15 cellular contexts compared by ENCODE assay signal in genomic region chr10:59098811-59099452, GRCh38.
A peak's percentile ranks its signal among the peaks of the same experiment; 100 is the strongest.
DNase-seq lines count a peak whose midpoint lies in the region; TF ChIP-seq lines count a peak whose summit lies in the region.
"Had no signal": no experiment of that assay in that cellular context is flagged by ENCODE, and none has a peak within 500 bp of the region (broad histone marks: within the 10 kb centered on the region; RNA-seq: fewer than 3 reads in every experiment).

No MANE protein-coding gene starts in this region.

- no peaks in the 10 kb centered on the region for H3K36me3 ChIP-seq in esophagus squamous epithelium
- H3K36me3 ChIP-seq in sigmoid colon = no peaks in the 10 kb centered on the region

- H3K4me3 ChIP-seq in esophagus squamous epithelium = no peak overlapping the region
- no peak overlapping the region for H3K4me3 ChIP-seq in sigmoid colon

- DNase-seq in DMS 273 treated with DMSO at 0.1 percent for 48 hours (lab: John Stamatoyannopoulos, UW) (peak; percentile 53), NCI-H82 treated with DMSO at 0.1 percent for 48 hours (lab: John Stamatoyannopoulos, UW; ENCODE audit: unreplicated experiment) (peak; percentile 6), esophagus squamous epithelium (lab: John Stamatoyannopoulos, UW) (no peak), sigmoid colon (no peak), NCI-H2171 treated with DMSO at 0.1 percent for 48 hours (lab: John Stamatoyannopoulos, UW) (no peak), SW 1271 (lab: John Stamatoyannopoulos, UW) (no peak), amygdala (lab: John Stamatoyannopoulos, UW) (no peak)
- no peak for DNase-seq in activated CD4-positive, alpha-beta T cell treated with anti-CD3 and anti-CD28 coated beads for 4 hours
- DNase-seq: activated CD4-positive, alpha-beta T cell treated with anti-CD3 and anti-CD28 coated beads, Interleukin-2, amount 10 ng/mL, durations not matched to agents 24 days and 14 days; CD8-positive, alpha-beta T cell; KBM-7; NCI-H2029; stimulated activated naive CD8-positive, alpha-beta T cell treated with anti-CD3 and anti-CD28 coated beads, Interleukin-15, amount 100 ng/mL, for 72 hours; T-helper 17 cell had no signal

- H3K9me3 ChIP-seq in esophagus squamous epithelium (no peaks in the 10 kb centered on the region), sigmoid colon (no peaks in the 10 kb centered on the region)

- TF ChIP-seq EP300 in sigmoid colon (IDR thresholded peaks at IDR 0.05) = no peak

- 29 to 30% methylated on average over 4 of the region's 4 CpGs for WGBS in esophagus squamous epithelium, 2 donors
- WGBS in sigmoid colon, 2 donors = 56 to 57% methylated on average over 4 of the region's 4 CpGs

- intact Hi-C loops in esophagus squamous epithelium (cut with DNase I) = no loop called here
- intact Hi-C loops in sigmoid colon (cut with DNase I) = no loop called here

- TF ChIP-seq CTCF in esophagus squamous epithelium (IDR thresholded peaks at IDR 0.05) = no peak
- TF ChIP-seq CTCF in sigmoid colon (IDR thresholded peaks at IDR 0.05) = no peak

- H3K27ac ChIP-seq in esophagus squamous epithelium (peak overlapping the region in 3 of 4 donors; percentile 42 to 58 (median 43)), sigmoid colon (peak overlapping the region in 3 of 4 donors; percentile 5 to 50 (median 42))
- H3K27ac ChIP-seq: epithelial cell of prostate had no signal

- H3K27me3 ChIP-seq in esophagus squamous epithelium (no peaks in the 10 kb centered on the region), sigmoid colon (no peaks in the 10 kb centered on the region)

- H3K4me1 ChIP-seq in esophagus squamous epithelium (peaks cover 0 to 10% (median 0%) of the 10 kb centered on the region in 3 donors), sigmoid colon (peaks cover 0 to 15% (median 12%) of the 10 kb centered on the region in 4 donors)

- no peak for TF ChIP-seq POLR2A in esophagus squamous epithelium (IDR thresholded peaks at IDR 0.05)
- TF ChIP-seq POLR2A in sigmoid colon (IDR thresholded peaks at IDR 0.05) = no peak

Comparison
In these comparisons a context has a peak if more than half of its experiments do, and no peak if none do; other contexts are left out.
1. DNase-seq: peak in DMS 273 treated with DMSO at 0.1 percent for 48 hours (single experiment) and NCI-H82 treated with DMSO at 0.1 percent for 48 hours (single experiment); none in esophagus squamous epithelium (single experiment), sigmoid colon (single experiment), activated CD4-positive, alpha-beta T cell treated with anti-CD3 and anti-CD28 coated beads for 4 hours (0 of 2), NCI-H2171 treated with DMSO at 0.1 percent for 48 hours (single experiment), SW 1271 (0 of 2) and amygdala (0 of 56).